ENCODE assay signal across 8 cellular contexts in the genomic region with DNA sequence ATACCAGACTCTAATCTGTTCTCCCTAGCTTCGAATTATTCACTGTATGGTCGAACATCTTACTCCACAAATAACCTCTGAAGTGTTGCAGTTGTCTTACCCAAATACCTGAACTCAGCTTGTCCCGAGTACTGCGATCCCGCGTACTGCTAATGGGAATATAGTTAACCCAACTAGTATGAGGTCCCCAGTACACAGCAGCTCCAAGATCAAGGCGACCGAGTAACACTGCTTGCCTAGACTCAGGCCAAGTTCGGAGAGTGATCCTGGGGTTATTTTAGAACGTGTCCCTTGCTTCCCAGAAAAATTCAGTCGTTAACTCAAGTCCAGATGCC. TPM values are rescaled to one million over a fixed set of nuclear protein-coding genes. Genes with fewer than 3 reads are reported as not detected.
DNase-seq lines count a peak whose midpoint lies in the region; ATAC-seq, FAIRE-seq and TF ChIP-seq lines count a peak whose summit lies in the region.

No MANE protein-coding gene starts in this region.

- POLR2A ChIA-PET in IMR-90 (lab: Charles Lee; ENCODE audit: unreplicated experiment): no interaction called here

- H3K4me3 ChIP-seq in IMR-90 (ENCODE audit: insufficient read depth, low read depth, low read length) (peak overlapping the region; percentile 74), mammary epithelial cell (replicated peaks in 1 of 3; ENCODE audit: insufficient read depth in 1 of 3, low read depth in 2 of 3, low read length in 3 of 3) (peak overlapping the region; percentile 30 to 79 (median 46)), lower lobe of right lung (peak overlapping the region; percentile 80)

- 0 out of 2 replicates have a peak, but pooled peaks cover 8% of the 10 kb centered on the region for H3K9me1 ChIP-seq in IMR-90 (ENCODE audit: insufficient read depth, low read length)

- peak overlapping the region; percentile 96 for H2AFZ ChIP-seq in IMR-90 (replicated peaks; ENCODE audit: low read length, poor library complexity)
- peak overlapping the region; percentile 91 for H2AFZ ChIP-seq in mammary epithelial cell (ENCODE audit: low read depth, low read length)

- H3K27ac ChIP-seq in IMR-90 (ENCODE audit: insufficient read depth, low read length): peak overlapping the region; percentile 90
- H3K27ac ChIP-seq in mammary epithelial cell (ENCODE audit: insufficient read depth, low read depth, low read length): peak overlapping the region; percentile 99
- H3K27ac ChIP-seq in lower lobe of right lung: peak overlapping the region; percentile 97

- H4K5ac ChIP-seq in IMR-90 (ENCODE audit: low read depth, low read length): peak overlapping the region; percentile 95

- H4K8ac ChIP-seq in IMR-90 (ENCODE audit: low read depth in 2 of 2, low read length in 2 of 2): peak overlapping the region; percentile 93 to 100

- peak overlapping the region; percentile 76; the same call in 1 of the 3 replicates for H2BK15ac ChIP-seq in IMR-90 (ENCODE audit: low read depth, low read length)

- TF ChIP-seq CTCF in IMR-90 (conservative IDR thresholded peaks at IDR 0.05; ENCODE audit: low read depth, low read length) (no peak), mammary epithelial cell (conservative IDR thresholded peaks at IDR 0.05 in 1 of 2, IDR thresholded peaks at IDR 0.05 in 1 of 2; ENCODE audit: extremely low read depth in 1 of 2, insufficient read depth in 1 of 2, low read depth in 1 of 2, low read length in 2 of 2) (no peak), lower lobe of right lung (IDR thresholded peaks at IDR 0.05) (no peak), GM13977 (IDR thresholded peaks at IDR 0.05; ENCODE audit: extremely low read depth, insufficient read depth, missing control alignments) (no peak)

- CTCF ChIA-PET in IMR-90 (lab: Yijun Ruan, JAX): interaction anchor here (0.8 to 1.2 kb wide), 3 partner anchors 9 to 126 kb away, joined by 3 to 4 read pairs (median 3); no protein-coding TSS in a partner anchor
- CTCF ChIA-PET in mammary epithelial cell (lab: Charles Lee; ENCODE audit: low non-redundant PET): interaction anchor here (0.5 kb wide), 1 partner anchor 926 kb away, joined by 16 read pairs; no protein-coding TSS in a partner anchor

- peak overlapping the region; percentile 91 for H3K9ac ChIP-seq in IMR-90 (ENCODE audit: low read depth, low read length)
- H3K9ac ChIP-seq in mammary epithelial cell (ENCODE audit: insufficient read depth, low read length): peak overlapping the region; percentile 90

- no peak for TF ChIP-seq POLR2A in IMR-90 (IDR thresholded peaks at IDR 0.05; ENCODE audit: low read depth, low read length)

- no peak overlapping the region for H2AK9ac ChIP-seq in IMR-90 (replicated peaks; ENCODE audit: low read depth, low read length, poor library complexity)

- H2BK20ac ChIP-seq in IMR-90 (ENCODE audit: low read depth, low read length): peak overlapping the region; percentile 58; the same call in 1 of the 2 replicates

- H3K27me3 ChIP-seq in IMR-90 (ENCODE audit: control insufficient read depth, insufficient read depth, low read length) (no peaks in the 10 kb centered on the region; the same call in 1 of the 2 replicates), mammary epithelial cell (ENCODE audit: insufficient read depth, low read length) (no peaks in the 10 kb centered on the region), lower lobe of right lung (ENCODE audit: low read depth) (no peaks in the 10 kb centered on the region)

- peaks cover 43% of the 10 kb centered on the region for H3K79me2 ChIP-seq in mammary epithelial cell (ENCODE audit: insufficient read depth, low read length)

- H2AK5ac ChIP-seq in IMR-90 (ENCODE audit: low read depth, low read length): 0 out of 2 replicates have a peak overlapping the region, but pooled peaks have one; percentile 33

- in situ Hi-C loops in IMR-90 (cut with MboI; ENCODE audit: low sequenced_read_pairs): no loop called here
- in situ Hi-C loops in mammary epithelial cell (cut with MboI; ENCODE audit: low sequenced_read_pairs in 2 of 2): loop anchor here in 1 of 2 donors (10.0 kb wide), 1 partner anchor 80 kb away; a partner anchor contains a TSS
- in situ Hi-C loops in GM13977 (cut with MboI; ENCODE audit: low pct_unique_long_range_greater_than_20kb, low sequenced_read_pairs, unreplicated experiment): no loop called here

- H3K4ac ChIP-seq in IMR-90 (ENCODE audit: low read depth, low read length): peak overlapping the region; percentile 88

- peaks cover 3 to 14% of the 10 kb centered on the region in 2 experiments; a peak in 2 of 4 replicates for H3K79me1 ChIP-seq in IMR-90 (ENCODE audit: low read depth in 1 of 2, low read length in 2 of 2)

- H2BK120ac ChIP-seq in IMR-90 (ENCODE audit: low read depth, low read length): peak overlapping the region; percentile 72

- peak overlapping the region; percentile 75 for H2BK5ac ChIP-seq in IMR-90 (ENCODE audit: low read depth, low read length, poor library complexity, severe bottlenecking)

- BruUV-seq in IMR-90 (replicated peaks; lab: Mats Ljungman, UMichigan): no TSS peak
- BruUV-seq in mammary epithelial cell (replicated peaks; lab: Mats Ljungman, UMichigan): TSS peak; percentile 90

- WGBS in IMR-90 (ENCODE audit: extremely low coverage in 2 of 2, insufficient read length in 1 of 2), 2 experiments: 13% methylated on average over 5 of the region's 11 CpGs; no CpG with 5 or more reads in 1 of the 2 experiments
- under 1% methylated on average over 11 of the region's 11 CpGs for WGBS in mammary epithelial cell (ENCODE audit: low coverage, missing lambda C conversion rate)

- peak; percentile 0 for ATAC-seq in GM19351 (IDR thresholded peaks at IDR 0.05; ENCODE audit: unreplicated experiment)
- peak; percentile 24 for ATAC-seq in IMR-90 (ENCODE audit: low read depth)
- ATAC-seq in lower lobe of right lung: peak; percentile 34 to 47

- peak overlapping the region; percentile 91 for H3K23ac ChIP-seq in IMR-90 (ENCODE audit: low read depth, low read length)

- TF ChIP-seq RAD21 in IMR-90 (IDR thresholded peaks at IDR 0.05; ENCODE audit: low read length): no peak

- peak overlapping the region; percentile 89 for H3K4me2 ChIP-seq in IMR-90 (ENCODE audit: low read depth, low read length)
- peak overlapping the region; percentile 91 for H3K4me2 ChIP-seq in mammary epithelial cell (ENCODE audit: insufficient read depth, low read depth, low read length)

- dilution Hi-C loops in IMR-90 (cut with HindIII; ENCODE audit: low sequenced_read_pairs, unreplicated experiment): no loop called here
- dilution Hi-C loops in mammary epithelial cell (cut with HindIII; ENCODE audit: low sequenced_read_pairs): loop anchor here (10.0 kb wide), 1 partner anchor 80 kb away; a partner anchor contains a TSS

- peak overlapping the region; percentile 85 for H3K56ac ChIP-seq in IMR-90 (ENCODE audit: extremely low read depth, insufficient read depth, low read length)

- no peaks in the 10 kb centered on the region for H3K36me3 ChIP-seq in IMR-90 (ENCODE audit: control insufficient read depth, insufficient read depth, low read length)
- H3K36me3 ChIP-seq in mammary epithelial cell (ENCODE audit: insufficient read depth, low read length): no peaks in the 10 kb centered on the region
- no peaks in the 10 kb centered on the region for H3K36me3 ChIP-seq in lower lobe of right lung

- peaks cover 3% of the 10 kb centered on the region; the same call in 1 of the 2 replicates for H3K4me1 ChIP-seq in IMR-90 (ENCODE audit: control insufficient read depth, insufficient read depth, low read length)
- peaks cover 12% of the 10 kb centered on the region for H3K4me1 ChIP-seq in mammary epithelial cell (ENCODE audit: insufficient read depth, low read length)
- peaks cover 27% of the 10 kb centered on the region for H3K4me1 ChIP-seq in lower lobe of right lung

- H3K9me3 ChIP-seq in IMR-90 (ENCODE audit: control insufficient read depth, insufficient read depth, low read length) (no peaks in the 10 kb centered on the region), mammary epithelial cell (replicated peaks; ENCODE audit: insufficient read depth, low read length) (no peaks in the 10 kb centered on the region), lower lobe of right lung (no peaks in the 10 kb centered on the region)

- H4K20me1 ChIP-seq in IMR-90 (ENCODE audit: insufficient read depth, low read length) (no peaks in the 10 kb centered on the region; the same call in 1 of the 2 replicates), mammary epithelial cell (ENCODE audit: insufficient read depth, low read length) (no peaks in the 10 kb centered on the region)

- H3K18ac ChIP-seq in IMR-90 (ENCODE audit: low read depth, low read length): peak overlapping the region; percentile 83

- intact Hi-C loops in IMR-90 (cut with micrococcal nuclease): loop anchor here (2.0 kb wide), 1 partner anchor 96 kb away; no protein-coding TSS in a partner anchor
- intact Hi-C loops in mammary epithelial cell (cut with micrococcal nuclease): loop anchor here (2.0 kb wide), 2 partner anchors 34 to 96 kb away; no protein-coding TSS in a partner anchor
- intact Hi-C loops in lower lobe of right lung (cut with DNase I): no loop called here

- peak overlapping the region; percentile 94 for H4K91ac ChIP-seq in IMR-90 (ENCODE audit: insufficient read depth, low read depth, low read length)

- FAIRE-seq in HTR-8/SVneo (lab: Jason Lieb, UNC): no peak

- H3K14ac ChIP-seq in IMR-90 (replicated peaks; ENCODE audit: low read depth, low read length): peak overlapping the region; percentile 97

- DNase-seq in IMR-90 (no peak), mammary epithelial cell (no peak), lower lobe of right lung (no peak), ureter (ENCODE audit: low spot score) (peak; percentile 42), GM13977 (ENCODE audit: low spot score) (no peak), HTR-8/SVneo (ENCODE audit: insufficient read length, low spot score) (no peak), GOT3 (lab: John Stamatoyannopoulos, UW) (no peak)

TF ChIP-seq in IMR-90, 13 proteins besides CTCF, POLR2A, EP300 and RAD21 (continues in another document):
- no peak for TF ChIP-seq RCOR1 (IDR thresholded peaks at IDR 0.05; ENCODE audit: insufficient replicate concordance, low read length)
- no peak for TF ChIP-seq MXI1 (IDR thresholded peaks at IDR 0.05; ENCODE audit: borderline replicate concordance, low read depth, low read length)
- TF ChIP-seq MAZ (IDR thresholded peaks at IDR 0.05; ENCODE audit: borderline replicate concordance, low read depth, low read length): no peak
- no peak for TF ChIP-seq CHD1 (IDR thresholded peaks at IDR 0.05; ENCODE audit: low read depth, low read length)
- no peak for TF ChIP-seq FOS (IDR thresholded peaks at IDR 0.05; ENCODE audit: low read depth, low read length)
- TF ChIP-seq NFE2L2 (IDR thresholded peaks at IDR 0.05; ENCODE audit: low read depth, low read length): no peak
- TF ChIP-seq RFX5 (IDR thresholded peaks at IDR 0.05; ENCODE audit: low read depth, low read length): no peak
- TF ChIP-seq SMC3 (IDR thresholded peaks at IDR 0.05; ENCODE audit: low read depth, low read length): no peak

RNA-seq across cellular contexts. Expression of a gene that starts 0.4 kb away (rescaled TPM):
- total RNA-seq in IMR-90 (2012; rRNA removed) (33.3 and 35.3 TPM in 2 replicates), mammary epithelial cell (10 to 100 TPM; 37.0 to 48.3 TPM), lower lobe of right lung (82.4 TPM), ureter (74.4 TPM)
- polyA plus RNA-seq in IMR-90 (2012; rRNA removed) (8.2 and 12.8 TPM in 2 replicates), mammary epithelial cell (11.4 TPM)
- polyA plus RNA-seq in IMR-90 (2012; cell fraction: cytosol; rRNA removed): 2.4 and 13.7 TPM in 2 replicates
- 21.7 and 25.1 TPM in 2 replicates for polyA plus RNA-seq in IMR-90 (2012; cell fraction: nucleus; rRNA removed; ENCODE audit: low replicate concordance)
- polyA minus RNA-seq in mammary epithelial cell: 52.8 TPM
